ENCODE assay signal across 9 cellular contexts in genomic region chr1:228374711-228375577, GRCh38. TPM values are rescaled to one million over a fixed set of nuclear protein-coding genes. Genes with fewer than 3 reads are reported as not detected.
DNase-seq lines count a peak whose midpoint lies in the region; ATAC-seq and TF ChIP-seq lines count a peak whose summit lies in the region.
"Had no signal": no experiment of that assay in that cellular context is flagged by ENCODE, and none has a peak within 500 bp of the region (broad histone marks: within the 10 kb centered on the region; RNA-seq: fewer than 3 reads in every experiment).

No MANE protein-coding gene starts in this region.

- peak overlapping the region in 1 of 8 donors; percentile 74 for H3K27ac Mint-ChIP-seq in CD8-positive, alpha-beta memory T cell
- H3K27ac Mint-ChIP-seq in activated naive CD4-positive, alpha-beta T cell treated with anti-CD3 and anti-CD28 coated beads for 36 hours: no peak overlapping the region

- H3K4me1 ChIP-seq in skeletal muscle tissue (ENCODE audit: control insufficient read depth in 3 of 3, insufficient read depth in 3 of 3, low read length in 3 of 3): peaks cover 18 to 74% (median 73%) of the 10 kb centered on the region in 3 donors
- H3K4me1 ChIP-seq in CD8-positive, alpha-beta memory T cell (ENCODE audit: insufficient read depth, low read length): peaks cover 8% of the 10 kb centered on the region

- peaks cover 7 to 13% (median 7%) of the 10 kb centered on the region in 3 donors for H3K4me1 Mint-ChIP-seq in CD8-positive, alpha-beta memory T cell
- H3K4me1 Mint-ChIP-seq in activated naive CD4-positive, alpha-beta T cell treated with anti-CD3 and anti-CD28 coated beads for 36 hours (ENCODE audit: low read depth): peaks cover 11% of the 10 kb centered on the region

- H3K36me3 ChIP-seq in skeletal muscle tissue (ENCODE audit: control insufficient read depth in 3 of 3, insufficient read depth in 3 of 3, low read length in 3 of 3): peaks cover 48 to 79% (median 75%) of the 10 kb centered on the region in 3 donors
- no peaks in the 10 kb centered on the region for H3K36me3 ChIP-seq in CD8-positive, alpha-beta memory T cell (ENCODE audit: insufficient read depth, low read length)

- no peak overlapping the region for H3K4me3 Mint-ChIP-seq in CD8-positive, alpha-beta memory T cell
- no peak overlapping the region for H3K4me3 Mint-ChIP-seq in activated naive CD4-positive, alpha-beta T cell treated with anti-CD3 and anti-CD28 coated beads for 36 hours

- intact Hi-C loops in activated naive CD4-positive, alpha-beta T cell treated with anti-CD3 and anti-CD28 coated beads for 36 hours (cut with micrococcal nuclease): loop anchor here (5.0 kb wide), 1 partner anchor 287 kb away; no protein-coding TSS in a partner anchor

- CTCF ChIA-PET in CD8-positive, alpha-beta memory T cell (lab: Charles Lee): no interaction called here
- CTCF ChIA-PET in activated naive CD4-positive, alpha-beta T cell treated with anti-CD3 and anti-CD28 coated beads for 36 hours (lab: Charles Lee): interaction anchor here (0.6 kb wide), 1 partner anchor 97 kb away, joined by 4 read pairs; no protein-coding TSS in a partner anchor

- peak overlapping the region in 2 of 3 donors; percentile 32 to 62 for H3K9ac ChIP-seq in skeletal muscle tissue (ENCODE audit: low read depth in 1 of 3, low read length in 3 of 3)

- no peaks in the 10 kb centered on the region for H3K36me3 Mint-ChIP-seq in CD8-positive, alpha-beta memory T cell
- no peaks in the 10 kb centered on the region for H3K36me3 Mint-ChIP-seq in activated naive CD4-positive, alpha-beta T cell treated with anti-CD3 and anti-CD28 coated beads for 36 hours (ENCODE audit: low read depth)

- peak overlapping the region; percentile 75 for H3K27ac ChIP-seq in skeletal muscle tissue (ENCODE audit: low read depth, low read length)
- H3K27ac ChIP-seq in CD8-positive, alpha-beta memory T cell (ENCODE audit: low read depth, low read length): no peak overlapping the region

- peaks cover under 1 to 10% of the 10 kb centered on the region in 2 donors for H3K27me3 Mint-ChIP-seq in CD8-positive, alpha-beta memory T cell
- H3K27me3 Mint-ChIP-seq in activated naive CD4-positive, alpha-beta T cell treated with anti-CD3 and anti-CD28 coated beads for 36 hours (ENCODE audit: low read depth): peaks cover 9% of the 10 kb centered on the region

- H3K9me3 ChIP-seq in skeletal muscle tissue (ENCODE audit: control insufficient read depth in 3 of 3, low read length in 3 of 3): no peaks in the 10 kb centered on the region
- H3K9me3 ChIP-seq in CD8-positive, alpha-beta memory T cell (ENCODE audit: low read length): no peaks in the 10 kb centered on the region

- H3K27me3 ChIP-seq in skeletal muscle tissue (ENCODE audit: control insufficient read depth in 3 of 3, insufficient read depth in 3 of 3, low read length in 3 of 3): no peaks in the 10 kb centered on the region
- no peaks in the 10 kb centered on the region for H3K27me3 ChIP-seq in CD8-positive, alpha-beta memory T cell (ENCODE audit: insufficient read depth, low read length, poor library complexity, severe bottlenecking)

- ATAC-seq in HG03521 (IDR thresholded peaks at IDR 0.05; ENCODE audit: unreplicated experiment) (no peak), GM21723 (IDR thresholded peaks at IDR 0.05; ENCODE audit: unreplicated experiment) (no peak)

- TF ChIP-seq CTCF in cardiac fibroblast (IDR thresholded peaks at IDR 0.05; ENCODE audit: low read depth, low read length): no peak

- POLR2A ChIA-PET in CD8-positive, alpha-beta memory T cell (lab: Charles Lee): no interaction called here

- H3K4me3 ChIP-seq in cardiac fibroblast (replicated peaks in 1 of 2; ENCODE audit: low read depth in 2 of 2, low read length in 2 of 2) (no peak overlapping the region), skeletal muscle tissue (ENCODE audit: low read length in 3 of 3) (peak overlapping the region in 1 of 3 donors; percentile 5)
- no peak overlapping the region for H3K4me3 ChIP-seq in CD8-positive, alpha-beta memory T cell (ENCODE audit: low read length)

- H3K9me3 Mint-ChIP-seq in CD8-positive, alpha-beta memory T cell: no peaks in the 10 kb centered on the region
- no peaks in the 10 kb centered on the region for H3K9me3 Mint-ChIP-seq in activated naive CD4-positive, alpha-beta T cell treated with anti-CD3 and anti-CD28 coated beads for 36 hours

- DNase-seq in GM04504 (ENCODE audit: low read depth): peak; percentile 93
- peak; percentile 96 to 100 for DNase-seq in cardiac fibroblast (ENCODE audit: low read depth in 2 of 2)
- DNase-seq in hippocampal formation (lab: John Stamatoyannopoulos, UW): peak; percentile 6 to 46
- DNase-seq in CD8-positive, alpha-beta memory T cell: no peak
- no peak for DNase-seq in activated naive CD4-positive, alpha-beta T cell treated with anti-CD3 and anti-CD28 coated beads for 36 hours

RNA-seq across cellular contexts. Expression of gene TRIM11, which starts 31.7 kb away (rescaled TPM):
- total RNA-seq in skeletal muscle tissue: 6.3 TPM
- total RNA-seq in CD8-positive, alpha-beta memory T cell: 10 to 100 TPM; 38.3 to 38.8 TPM
- polyA plus RNA-seq in CD8-positive, alpha-beta memory T cell: 21.5 TPM
- 10 to 100 TPM; 26.0 to 27.5 TPM for total RNA-seq in activated naive CD4-positive, alpha-beta T cell treated with anti-CD3 and anti-CD28 coated beads for 36 hours

RNA-seq across cellular contexts. Expression of gene TRIM17, which starts 41.7 kb away (rescaled TPM):
- total RNA-seq in skeletal muscle tissue: 0.52 TPM
- total RNA-seq in CD8-positive, alpha-beta memory T cell: 1 to 10 TPM; 1.8 to 2.1 TPM
- polyA plus RNA-seq in CD8-positive, alpha-beta memory T cell: 0.60 TPM
- total RNA-seq in activated naive CD4-positive, alpha-beta T cell treated with anti-CD3 and anti-CD28 coated beads for 36 hours: 1 to 10 TPM; 1.0 to 1.2 TPM
- total RNA-seq: H4 had no signal

Comparison
In these comparisons a context has a peak if more than half of its experiments do, and no peak if none do; other contexts are left out.
1. DNase-seq: peak in GM04504 (single experiment), cardiac fibroblast (2 of 2) and hippocampal formation (2 of 2); none in CD8-positive, alpha-beta memory T cell (0 of 5) and activated naive CD4-positive, alpha-beta T cell treated with anti-CD3 and anti-CD28 coated beads for 36 hours (single experiment).